ENCODE assay signal across 9 cellular contexts in the genomic region with DNA sequence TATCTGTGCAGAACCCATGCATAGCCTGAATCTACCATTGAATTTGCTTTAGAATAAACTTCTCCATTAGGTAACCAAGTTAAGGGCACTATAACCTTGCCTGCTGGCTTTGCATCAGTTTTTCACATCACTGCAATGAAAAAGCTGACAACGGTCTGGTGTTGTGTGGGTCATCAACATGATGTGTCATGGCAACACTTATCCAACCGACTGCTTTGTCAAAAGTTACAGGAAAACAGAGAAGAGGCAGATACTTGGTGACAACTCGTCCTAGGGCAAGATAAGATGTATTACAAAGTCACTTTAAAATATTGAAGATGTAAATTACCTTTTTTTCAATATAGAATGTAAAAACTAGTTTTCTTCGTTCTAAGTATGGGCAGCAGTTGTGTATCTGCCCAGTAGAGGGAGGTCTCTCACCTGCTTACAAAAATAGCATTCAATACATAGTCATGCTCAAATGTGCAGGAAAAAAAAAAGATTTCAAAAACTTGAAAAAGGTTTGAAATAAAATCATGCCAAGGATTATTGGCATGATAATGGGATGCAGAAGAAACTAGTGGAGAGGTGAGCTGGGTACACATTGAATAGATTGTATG.
DNase-seq lines count a peak whose midpoint lies in the region; ATAC-seq, FAIRE-seq and TF ChIP-seq lines count a peak whose summit lies in the region.
"Had no signal": no experiment of that assay in that cellular context is flagged by ENCODE, and none has a peak within 500 bp of the region (broad histone marks: within the 10 kb centered on the region; RNA-seq: fewer than 3 reads in every experiment).

No MANE protein-coding gene starts in this region.

- no peaks in the 10 kb centered on the region for H3K4me1 ChIP-seq in uterus

- ATAC-seq in GM19035 (IDR thresholded peaks at IDR 0.05; ENCODE audit: unreplicated experiment): peak; percentile 75

- H3K36me3 Mint-ChIP-seq in activated naive CD4-positive, alpha-beta T cell treated with anti-CD3 and anti-CD28 coated beads for 36 hours (ENCODE audit: low read depth): no peaks in the 10 kb centered on the region

- H3K9me3 Mint-ChIP-seq in activated naive CD4-positive, alpha-beta T cell treated with anti-CD3 and anti-CD28 coated beads for 36 hours: no peaks in the 10 kb centered on the region
- H3K9me3 Mint-ChIP-seq: central memory CD8-positive, alpha-beta T cell had no signal

- no peak overlapping the region for H3K4me3 Mint-ChIP-seq in activated naive CD4-positive, alpha-beta T cell treated with anti-CD3 and anti-CD28 coated beads for 36 hours
- H3K4me3 Mint-ChIP-seq: central memory CD8-positive, alpha-beta T cell had no signal

- TF ChIP-seq POLR2A in uterus (IDR thresholded peaks at IDR 0.05): no peak

- peaks cover 36% of the 10 kb centered on the region for H3K27me3 Mint-ChIP-seq in activated naive CD4-positive, alpha-beta T cell treated with anti-CD3 and anti-CD28 coated beads for 36 hours (ENCODE audit: low read depth)

- H3K27ac Mint-ChIP-seq in activated naive CD4-positive, alpha-beta T cell treated with anti-CD3 and anti-CD28 coated beads for 36 hours: no peak overlapping the region

- no peaks in the 10 kb centered on the region for H3K36me3 ChIP-seq in uterus

- H3K4me3 ChIP-seq in AG04449 (ENCODE audit: low read depth, low read length) (no peak overlapping the region), uterus (no peak overlapping the region)

- no peak overlapping the region for H3K27ac ChIP-seq in uterus

- FAIRE-seq in RCC 7860 (lab: Jason Lieb, UNC): peak; percentile 81

- intact Hi-C loops in uterus (cut with DNase I; ENCODE audit: low total_unique reads): no loop called here
- intact Hi-C loops in activated naive CD4-positive, alpha-beta T cell treated with anti-CD3 and anti-CD28 coated beads for 36 hours (cut with micrococcal nuclease): loop anchor here (1.0 to 10.0 kb wide), 3 partner anchors 145 to 400 kb away; no protein-coding TSS in a partner anchor

- no peaks in the 10 kb centered on the region for H3K27me3 ChIP-seq in uterus

- TF ChIP-seq CTCF in AG04449 (IDR thresholded peaks at IDR 0.05; ENCODE audit: insufficient read depth, low read length, missing control alignments) (peak; percentile 60), uterus (IDR thresholded peaks at IDR 0.05) (peak in 3 of 4 experiments; percentile 38 to 56 (median 54))

- POLR2A ChIA-PET in AG04449 (lab: Yijun Ruan, JAX): no interaction called here

- H3K4me1 Mint-ChIP-seq in activated naive CD4-positive, alpha-beta T cell treated with anti-CD3 and anti-CD28 coated beads for 36 hours (ENCODE audit: low read depth): no peaks in the 10 kb centered on the region
- H3K4me1 Mint-ChIP-seq: central memory CD8-positive, alpha-beta T cell had no signal

- H3K9me3 ChIP-seq in uterus: no peaks in the 10 kb centered on the region

- no peak for DNase-seq in AG04449 (ENCODE audit: low read depth, low spot score)
- peak; percentile 13 for DNase-seq in RCC 7860 (ENCODE audit: low spot score)
- peak; percentile 29 for DNase-seq in glomerular endothelial cell (ENCODE audit: extremely low read depth, low read depth, low spot score)
- DNase-seq in uterus: no peak
- DNase-seq in activated naive CD4-positive, alpha-beta T cell treated with anti-CD3 and anti-CD28 coated beads for 36 hours: no peak
- no peak for DNase-seq in CD1c-positive myeloid dendritic cell (ENCODE audit: extremely low spot score)
- DNase-seq in T-helper 9 cell: no peak

- CTCF ChIA-PET in AG04449 (lab: Yijun Ruan, JAX): interaction anchor here (0.8 to 15.5 kb wide), 36 partner anchors 8 to 400 kb away, joined by 3 to 452 read pairs (median 6); a partner anchor contains a TSS
- CTCF ChIA-PET in activated naive CD4-positive, alpha-beta T cell treated with anti-CD3 and anti-CD28 coated beads for 36 hours (lab: Charles Lee): interaction anchor here (0.7 to 8.1 kb wide), 9 partner anchors 8 to 421 kb away, joined by 3 to 44 read pairs (median 4); no protein-coding TSS in a partner anchor

Comparison
In these comparisons a context has a peak if more than half of its experiments do, and no peak if none do; other contexts are left out.
1. DNase-seq: peak in RCC 7860 (single experiment) and glomerular endothelial cell (single experiment); none in AG04449 (single experiment), uterus (0 of 2), activated naive CD4-positive, alpha-beta T cell treated with anti-CD3 and anti-CD28 coated beads for 36 hours (single experiment), CD1c-positive myeloid dendritic cell (single experiment) and T-helper 9 cell (single experiment).